In genomic region chr16:67481561-67482259, GRCh38 we compare ENCODE assay signal across 9 cellular contexts. TPM values are rescaled to one million over a fixed set of nuclear protein-coding genes. Genes with fewer than 3 reads are reported as not detected.
DNase-seq lines count a peak whose midpoint lies in the region; ATAC-seq, FAIRE-seq and TF ChIP-seq lines count a peak whose summit lies in the region.
"Had no signal": no experiment of that assay in that cellular context is flagged by ENCODE, and none has a peak within 500 bp of the region (broad histone marks: within the 10 kb centered on the region; RNA-seq: fewer than 3 reads in every experiment).

No MANE protein-coding gene starts in this region.

- peak overlapping the region; percentile 95 for H3K4me3 ChIP-seq in CD4-positive, CD25-positive, alpha-beta regulatory T cell (ENCODE audit: low read depth, low read length)
- H3K4me3 ChIP-seq in RWPE2 (ENCODE audit: severe bottlenecking), result peak overlapping the region; percentile 54
- H3K4me3 ChIP-seq in body of pancreas, result peak overlapping the region in 1 of 2 donors; percentile 3
- H3K4me3 ChIP-seq in kidney (ENCODE audit: low read length in 2 of 2), result peak overlapping the region; percentile 85 to 86

- H3K27me3 Mint-ChIP-seq in CD4-positive, CD25-positive, alpha-beta regulatory T cell, result peaks cover 6% of the 10 kb centered on the region
- no peaks in the 10 kb centered on the region; the same call in 1 of the 2 replicates for H3K27me3 Mint-ChIP-seq in HFFc6 (ENCODE audit: insufficient read depth)

- H3K27ac Mint-ChIP-seq in CD4-positive, CD25-positive, alpha-beta regulatory T cell, result peak overlapping the region; percentile 98 to 100 (median 99)
- peak overlapping the region; percentile 100 for H3K27ac Mint-ChIP-seq in HFFc6

- TF ChIP-seq CTCF in HFFc6 (IDR thresholded peaks at IDR 0.05), result 0 out of 2 replicates have a peak, but pooled peaks have one; percentile 34
- TF ChIP-seq CTCF in RWPE2 (IDR thresholded peaks at IDR 0.05; ENCODE audit: poor library complexity, severe bottlenecking), result no peak
- no peak for TF ChIP-seq CTCF in body of pancreas (IDR thresholded peaks at IDR 0.05)
- TF ChIP-seq CTCF in kidney (IDR thresholded peaks at IDR 0.05; ENCODE audit: borderline replicate concordance, extremely low read depth, insufficient read depth), result no peak

- peak overlapping the region; percentile 98 for H3K27ac ChIP-seq in CD4-positive, CD25-positive, alpha-beta regulatory T cell (ENCODE audit: insufficient read depth, low read length, poor library complexity, severe bottlenecking)
- H3K27ac ChIP-seq in RWPE2 (ENCODE audit: poor library complexity, severe bottlenecking), result no peak overlapping the region
- peak overlapping the region in 3 of 4 donors; percentile 56 to 98 (median 93) for H3K27ac ChIP-seq in body of pancreas
- peak overlapping the region; percentile 73 to 78 for H3K27ac ChIP-seq in kidney (ENCODE audit: low read depth in 2 of 2, low read length in 2 of 2)

- DNase-seq in CD4-positive, CD25-positive, alpha-beta regulatory T cell, result peak; percentile 22 to 64 (median 32)
- no peak for DNase-seq in HFFc6
- no peak for DNase-seq in RWPE2 (ENCODE audit: low spot score)
- peak; percentile 43 to 61 (median 56) for DNase-seq in body of pancreas
- peak; percentile 86 for DNase-seq in kidney
- peak; percentile 52 for DNase-seq in stimulated activated CD4-positive, alpha-beta T cell treated with anti-CD3 and anti-CD28 coated beads, Interleukin-4, amount 100 ng/mL, for 24 hours

- no peaks in the 10 kb centered on the region for H3K9me3 ChIP-seq in CD4-positive, CD25-positive, alpha-beta regulatory T cell (ENCODE audit: control insufficient read depth in 2 of 2, low read length in 2 of 2)
- H3K9me3 ChIP-seq in RWPE2 (ENCODE audit: severe bottlenecking) (no peaks in the 10 kb centered on the region), body of pancreas (no peaks in the 10 kb centered on the region), kidney (ENCODE audit: control insufficient read depth in 1 of 2, low read length in 2 of 2) (no peaks in the 10 kb centered on the region)

- no peaks in the 10 kb centered on the region for H3K9me3 Mint-ChIP-seq in CD4-positive, CD25-positive, alpha-beta regulatory T cell
- H3K9me3 Mint-ChIP-seq in HFFc6, result no peaks in the 10 kb centered on the region

- peaks cover 10 to 64% (median 36%) of the 10 kb centered on the region in 4 donors for H3K4me1 Mint-ChIP-seq in CD4-positive, CD25-positive, alpha-beta regulatory T cell
- peaks cover 50% of the 10 kb centered on the region for H3K4me1 Mint-ChIP-seq in HFFc6 (ENCODE audit: low read depth)

- WGBS in body of pancreas, 2 donors, result 11 to 19% methylated on average over 17 of the region's 17 CpGs

- FAIRE-seq in kidney (lab: Jason Lieb, UNC), result no peak

- H3K9ac ChIP-seq in kidney (ENCODE audit: low read length in 2 of 2), result peak overlapping the region; percentile 82 to 95

- H3K4me1 ChIP-seq in CD4-positive, CD25-positive, alpha-beta regulatory T cell (ENCODE audit: control insufficient read depth, insufficient read depth, low read length, poor library complexity, severe bottlenecking), result peaks cover 37% of the 10 kb centered on the region
- H3K4me1 ChIP-seq in RWPE2 (ENCODE audit: insufficient read depth, poor library complexity, severe bottlenecking), result peaks cover 14% of the 10 kb centered on the region
- peaks cover 57% of the 10 kb centered on the region for H3K4me1 ChIP-seq in body of pancreas
- peaks cover 21 to 31% of the 10 kb centered on the region in 2 donors for H3K4me1 ChIP-seq in kidney (ENCODE audit: control insufficient read depth in 1 of 2, insufficient read depth in 1 of 2, low read depth in 1 of 2, low read length in 2 of 2)

- intact Hi-C loops in body of pancreas (cut with DNase I) (no loop called here), kidney (cut with DNase I) (no loop called here)

- TF ChIP-seq POLR2A in body of pancreas (IDR thresholded peaks at IDR 0.05), result no peak

- H3K36me3 ChIP-seq in CD4-positive, CD25-positive, alpha-beta regulatory T cell (ENCODE audit: control insufficient read depth, insufficient read depth, low read length), result peaks cover 14% of the 10 kb centered on the region
- no peaks in the 10 kb centered on the region for H3K36me3 ChIP-seq in RWPE2 (ENCODE audit: low read depth)
- no peaks in the 10 kb centered on the region for H3K36me3 ChIP-seq in body of pancreas (replicated peaks in 1 of 2; ENCODE audit: insufficient read depth in 1 of 2, low read depth in 2 of 2)
- peaks cover 0 to 6% of the 10 kb centered on the region in 2 donors for H3K36me3 ChIP-seq in kidney (ENCODE audit: control insufficient read depth in 1 of 2, insufficient read depth in 2 of 2, low read length in 2 of 2)

- peaks cover 3% of the 10 kb centered on the region for H3K36me3 Mint-ChIP-seq in CD4-positive, CD25-positive, alpha-beta regulatory T cell
- peaks cover 4% of the 10 kb centered on the region; the same call in 1 of the 2 replicates for H3K36me3 Mint-ChIP-seq in HFFc6 (ENCODE audit: low read depth)

- ATAC-seq in CD4-positive, CD25-positive, alpha-beta regulatory T cell (ENCODE audit: low read depth in 2 of 2), result no peak
- ATAC-seq in RWPE2 (ENCODE audit: low read depth) (no peak; the same call in 2 of the 3 replicates), body of pancreas (peak; percentile 0), HG03460 (IDR thresholded peaks at IDR 0.05; ENCODE audit: unreplicated experiment) (no peak), GM21576 (IDR thresholded peaks at IDR 0.05; ENCODE audit: unreplicated experiment) (no peak)

- H3K4me3 Mint-ChIP-seq in CD4-positive, CD25-positive, alpha-beta regulatory T cell, result peak overlapping the region; percentile 97 to 99 (median 99)
- H3K4me3 Mint-ChIP-seq in HFFc6, result peak overlapping the region; percentile 100

- H3K27me3 ChIP-seq in CD4-positive, CD25-positive, alpha-beta regulatory T cell (ENCODE audit: control insufficient read depth, insufficient read depth, low read length), result no peaks in the 10 kb centered on the region
- H3K27me3 ChIP-seq in RWPE2 (ENCODE audit: insufficient read depth, poor library complexity, severe bottlenecking), result no peaks in the 10 kb centered on the region
- no peaks in the 10 kb centered on the region for H3K27me3 ChIP-seq in body of pancreas

RNA-seq across cellular contexts. Expression of gene ATP6V0D1, which starts 0.8 kb away (rescaled TPM):
- total RNA-seq in CD4-positive, CD25-positive, alpha-beta regulatory T cell, result 92.5 TPM
- polyA plus RNA-seq in CD4-positive, CD25-positive, alpha-beta regulatory T cell, result 100 to 1,000 TPM; 119 to 141 (median 133) TPM
- total RNA-seq in HFFc6 (2021; fragmentation: NEBNext Ultra II Directional; extraction: Animal tissue kit (Norgen Biotek cat#: 25700)), result 100 to 1,000 TPM; 102 to 130 (median 118) TPM
- total RNA-seq in body of pancreas (100 to 1,000 TPM in 1 of 2 donors, 10 to 100 TPM in 1; 53.7 to 102 TPM), kidney (100 TPM)
- polyA plus RNA-seq in kidney (ENCODE audit: insufficient read depth, low read depth, low replicate concordance), result 208 TPM

RNA-seq across cellular contexts. Expression of gene AGRP, which starts 1.6 kb away (rescaled TPM):
- not detected for total RNA-seq in CD4-positive, CD25-positive, alpha-beta regulatory T cell
- polyA plus RNA-seq in CD4-positive, CD25-positive, alpha-beta regulatory T cell, result not detected
- total RNA-seq in HFFc6 (2021; fragmentation: NEBNext Ultra II Directional; extraction: Animal tissue kit (Norgen Biotek cat#: 25700)), result not detected
- total RNA-seq in body of pancreas (not detected), kidney (not detected)
- polyA plus RNA-seq in kidney (ENCODE audit: insufficient read depth, low read depth, low replicate concordance), result 2.7 TPM
- total RNA-seq: HT1080 had no signal

RNA-seq across cellular contexts. Expression of gene RIPOR1, which starts 46.9 kb away (rescaled TPM):
- total RNA-seq in CD4-positive, CD25-positive, alpha-beta regulatory T cell, result 16.6 TPM
- 1 to 10 TPM in 3 of 4 donors, under 1 TPM in 1; 0.91 to 3.1 (median 2.1) TPM for polyA plus RNA-seq in CD4-positive, CD25-positive, alpha-beta regulatory T cell
- 100 to 1,000 TPM in 1 of 6 experiments, 10 to 100 TPM in 5; 72.2 to 101 (median 82.9) TPM for total RNA-seq in HFFc6 (2021; fragmentation: NEBNext Ultra II Directional; extraction: Animal tissue kit (Norgen Biotek cat#: 25700))
- total RNA-seq in body of pancreas (10 to 100 TPM; 37.9 to 62.6 TPM), kidney (116 TPM)
- 60.9 TPM for polyA plus RNA-seq in kidney (ENCODE audit: insufficient read depth, low read depth, low replicate concordance)

RNA-seq across cellular contexts. Expression of gene HSD11B2, which starts 50.8 kb away (rescaled TPM):
- not detected for total RNA-seq in CD4-positive, CD25-positive, alpha-beta regulatory T cell
- polyA plus RNA-seq in CD4-positive, CD25-positive, alpha-beta regulatory T cell, result not detected
- not detected for total RNA-seq in HFFc6 (2021; fragmentation: NEBNext Ultra II Directional; extraction: Animal tissue kit (Norgen Biotek cat#: 25700))
- 10 to 100 TPM in 1 of 2 donors, 1 to 10 TPM in 1; 5.4 to 13.8 TPM for total RNA-seq in body of pancreas
- total RNA-seq in kidney, result 139 TPM
- 1,022 TPM for polyA plus RNA-seq in kidney (ENCODE audit: insufficient read depth, low read depth, low replicate concordance)

Comparison
In these comparisons a context has a peak if more than half of its experiments do, and no peak if none do; other contexts are left out.
1. DNase-seq: peak in CD4-positive, CD25-positive, alpha-beta regulatory T cell (3 of 3), body of pancreas (4 of 4), kidney (single experiment) and stimulated activated CD4-positive, alpha-beta T cell treated with anti-CD3 and anti-CD28 coated beads, Interleukin-4, amount 100 ng/mL, for 24 hours (single experiment); none in HFFc6 (single experiment) and RWPE2 (single experiment).